ENCODE assay signal across 8 cellular contexts in genomic region chr15:92909131-92909781, GRCh38. TPM values are rescaled to one million over a fixed set of nuclear protein-coding genes. Genes with fewer than 3 reads are reported as not detected.
A peak's percentile ranks its signal among the peaks of the same experiment; 100 is the strongest.
DNase-seq lines count a peak whose midpoint lies in the region; ATAC-seq, FAIRE-seq and TF ChIP-seq lines count a peak whose summit lies in the region.

No MANE protein-coding gene starts in this region.

- H3K4me1 ChIP-seq in DND-41 (ENCODE audit: insufficient read depth, low read length), result peaks cover 89% of the 10 kb centered on the region
- H3K4me1 ChIP-seq in skeletal muscle satellite cell (ENCODE audit: control insufficient read depth, insufficient read depth, low read length), result peaks cover 75% of the 10 kb centered on the region

- POLR2A ChIA-PET in WTC11 (lab: Charles Lee), result interaction anchor here (0.6 to 3.7 kb wide), 4 partner anchors 9 to 101 kb away, joined by 4 to 15 read pairs (median 8); partner anchors contain the start of gene CHD2

- peaks cover 16% of the 10 kb centered on the region for H4K20me1 ChIP-seq in DND-41 (ENCODE audit: insufficient read depth, low read length)

- no peak overlapping the region for H3K4me3 ChIP-seq in DND-41 (ENCODE audit: low read depth in 1 of 2, low read length in 2 of 2)
- peak overlapping the region; percentile 61 for H3K4me3 ChIP-seq in skeletal muscle satellite cell (ENCODE audit: low read length)

- H2AFZ ChIP-seq in DND-41 (ENCODE audit: low read depth, low read length), result no peak overlapping the region

- H3K27ac ChIP-seq in DND-41 (ENCODE audit: low read length), result peak overlapping the region; percentile 30; the same call in 1 of the 2 replicates

- H3K4me2 ChIP-seq in DND-41 (ENCODE audit: insufficient read depth, low read length) (no peak overlapping the region), skeletal muscle satellite cell (ENCODE audit: low read length) (peak overlapping the region; percentile 92)

- H3K27ac Mint-ChIP-seq in WTC11, result 0 out of 2 replicates have a peak overlapping the region, but pooled peaks have one; percentile 3

- H3K27me3 ChIP-seq in DND-41 (ENCODE audit: insufficient read depth, low read length, poor library complexity) (no peaks in the 10 kb centered on the region), skeletal muscle satellite cell (ENCODE audit: control insufficient read depth, insufficient read depth, low read length) (no peaks in the 10 kb centered on the region)

- H3K79me2 ChIP-seq in DND-41 (ENCODE audit: insufficient read depth, low read length), result peaks cover 100% of the 10 kb centered on the region

- no peak for FAIRE-seq in H54 (lab: Jason Lieb, UNC)

- H3K27me3 Mint-ChIP-seq in WTC11 (ENCODE audit: low read depth), result peaks cover 26% of the 10 kb centered on the region

- no peaks in the 10 kb centered on the region for H3K9me3 Mint-ChIP-seq in WTC11

- DNase-seq in DND-41 (no peak), WTC11 (ENCODE audit: low spot score) (no peak), fibroblast of peridontal ligament (ENCODE audit: extremely low read depth) (peak; percentile 79), omental fat pad (ENCODE audit: low spot score) (no peak), H54 (ENCODE audit: insufficient read length, low spot score) (no peak), epidermal melanocyte (ENCODE audit: insufficient read length, low spot score) (no peak)
- no peak for DNase-seq in stimulated activated CD4-positive, alpha-beta T cell treated with anti-CD3 and anti-CD28 coated beads, Interleukin-12 subunit alpha, Interleukin-12 subunit beta, amount 100 ng/mL, for 4 hours

- H3K4me3 Mint-ChIP-seq in WTC11, result no peak overlapping the region

- CTCF ChIA-PET in WTC11 (lab: Charles Lee), result interaction anchor here (0.6 to 3.5 kb wide), 7 partner anchors 8 to 289 kb away, joined by 3 to 19 read pairs (median 4); no protein-coding TSS in a partner anchor

- no peak for ATAC-seq in DND-41 (ENCODE audit: insufficient read depth, low read depth)
- no peak for ATAC-seq in WTC11
- ATAC-seq in omental fat pad (ENCODE audit: low FRiP score), result no peak

- H3K9me3 ChIP-seq in DND-41 (ENCODE audit: insufficient read depth, low read length, severe bottlenecking) (no peaks in the 10 kb centered on the region), skeletal muscle satellite cell (replicated peaks; ENCODE audit: low read length) (no peaks in the 10 kb centered on the region)

- no peak for TF ChIP-seq POLR2A in H54 (IDR thresholded peaks at IDR 0.05; ENCODE audit: low read depth, low read length)

- H3K9ac ChIP-seq in DND-41 (ENCODE audit: low read depth, low read length) (no peak overlapping the region), skeletal muscle satellite cell (ENCODE audit: low read depth, low read length) (peak overlapping the region; percentile 69)

- H3K4me1 Mint-ChIP-seq in WTC11, result peaks cover 88% of the 10 kb centered on the region

- H3K36me3 ChIP-seq in DND-41 (ENCODE audit: insufficient read depth, low read length), result peaks cover 51% of the 10 kb centered on the region
- H3K36me3 ChIP-seq in skeletal muscle satellite cell (ENCODE audit: insufficient read depth, low read length), result peaks cover 26% of the 10 kb centered on the region

- TF ChIP-seq CTCF in DND-41 (IDR thresholded peaks at IDR 0.05; ENCODE audit: borderline replicate concordance, extremely low read depth, low read length, poor library complexity, severe bottlenecking), result no peak
- TF ChIP-seq CTCF in WTC11 (IDR thresholded peaks at IDR 0.05), result no peak
- TF ChIP-seq CTCF in omental fat pad (IDR thresholded peaks at IDR 0.05), result no peak

- peaks cover 15% of the 10 kb centered on the region for H3K36me3 Mint-ChIP-seq in WTC11

TF ChIP-seq in WTC11, 78 proteins besides CTCF, POLR2A, EP300 and RAD21:
- TF ChIP-seq ZBTB43 (CRISPR knock-in tag; IDR thresholded peaks at IDR 0.05) (no peak), GABPB1 (CRISPR knock-in tag; IDR thresholded peaks at IDR 0.05) (no peak), JUN (CRISPR knock-in tag; IDR thresholded peaks at IDR 0.05) (no peak), ZNF512 (CRISPR knock-in tag; IDR thresholded peaks at IDR 0.05; ENCODE audit: borderline replicate concordance) (no peak), FOXP1 (CRISPR knock-in tag; IDR thresholded peaks at IDR 0.05; ENCODE audit: borderline replicate concordance) (no peak), ZNF671 (CRISPR knock-in tag; IDR thresholded peaks at IDR 0.05) (no peak), FOXJ3 (CRISPR knock-in tag; IDR thresholded peaks at IDR 0.05; ENCODE audit: borderline replicate concordance) (no peak), ZNF317 (CRISPR knock-in tag; IDR thresholded peaks at IDR 0.05; ENCODE audit: borderline replicate concordance, low read depth) (no peak), SMAD3 (CRISPR knock-in tag; IDR thresholded peaks at IDR 0.05; ENCODE audit: borderline replicate concordance) (no peak), ZNF121 (CRISPR knock-in tag; IDR thresholded peaks at IDR 0.05) (no peak), EMX1 (CRISPR knock-in tag; IDR thresholded peaks at IDR 0.05) (no peak), KAT7 (CRISPR knock-in tag; IDR thresholded peaks at IDR 0.05; ENCODE audit: borderline replicate concordance) (no peak), AR (CRISPR knock-in tag; IDR thresholded peaks at IDR 0.05) (no peak), CREM (CRISPR knock-in tag; IDR thresholded peaks at IDR 0.05) (no peak)

RNA-seq across cellular contexts. Expression of gene CHD2, which starts 9.1 kb away (rescaled TPM):
- total RNA-seq in WTC11 (2021), result 75.8 to 101 TPM (median 87.6 TPM) in 3 replicates
- total RNA-seq in skeletal muscle satellite cell (2012; rRNA removed), result 46.5 and 60.8 TPM in 2 replicates
- 100 to 1,000 TPM in 3 of 4 donors, 10 to 100 TPM in 1; 77.7 to 140 (median 134) TPM for total RNA-seq in omental fat pad
